ENCODE assay signal across 20 cellular contexts in the genomic region with DNA sequence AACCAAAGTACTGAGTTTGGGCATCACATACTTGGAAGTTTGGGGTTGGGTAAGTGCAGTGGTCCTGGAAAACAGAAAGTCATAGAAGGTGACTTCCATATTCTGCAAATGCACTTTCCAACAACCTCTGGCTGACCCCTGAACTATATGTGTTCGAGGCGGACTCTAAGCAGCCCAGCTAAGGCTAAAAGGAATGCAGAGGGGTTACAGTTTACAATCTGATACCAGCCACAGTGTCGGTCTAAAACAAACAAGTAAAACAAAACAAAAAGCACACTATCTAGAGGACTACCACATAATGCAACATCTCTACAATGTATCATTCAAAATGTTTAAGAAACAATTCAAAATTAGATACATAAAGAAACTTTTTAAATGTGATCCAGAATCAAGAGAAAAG.
DNase-seq lines count a peak whose midpoint lies in the region; ATAC-seq and TF ChIP-seq lines count a peak whose summit lies in the region.
"Had no signal": no experiment of that assay in that cellular context is flagged by ENCODE, and none has a peak within 500 bp of the region (broad histone marks: within the 10 kb centered on the region; RNA-seq: fewer than 3 reads in every experiment).

No MANE protein-coding gene starts in this region.

- no peaks in the 10 kb centered on the region for H3K9me3 ChIP-seq in mesenchymal stem cell (ENCODE audit: control insufficient read depth, low read length)
- H3K9me3 ChIP-seq: Caco-2 had no signal

- peaks cover 2% of the 10 kb centered on the region for H3K4me1 ChIP-seq in mesenchymal stem cell (ENCODE audit: control insufficient read depth, insufficient read depth, low read depth, low read length)
- H3K4me1 ChIP-seq: Caco-2 had no signal

- H4K8ac ChIP-seq in mesenchymal stem cell (ENCODE audit: low read length), result no peak overlapping the region

- H2BK12ac ChIP-seq in mesenchymal stem cell (ENCODE audit: low read length in 2 of 2), result no peak overlapping the region

- no peak overlapping the region for H3K18ac ChIP-seq in mesenchymal stem cell (ENCODE audit: low read depth in 1 of 2, low read length in 2 of 2)

- no peak overlapping the region for H3K9ac ChIP-seq in mesenchymal stem cell (ENCODE audit: low read length)

- H3K4ac ChIP-seq in mesenchymal stem cell (ENCODE audit: low read depth in 1 of 2, low read length in 2 of 2), result no peak overlapping the region

- no peak overlapping the region for H2BK120ac ChIP-seq in mesenchymal stem cell (ENCODE audit: low read depth, low read length)

- ATAC-seq in GM18907 (IDR thresholded peaks at IDR 0.05; ENCODE audit: unreplicated experiment), result no peak
- ATAC-seq: Right ventricle myocardium inferior had no signal

- H3K4me3 ChIP-seq in brain microvascular endothelial cell (ENCODE audit: low read depth, low read length) (no peak overlapping the region), mesenchymal stem cell (ENCODE audit: insufficient read depth in 1 of 2, low read depth in 1 of 2, low read length in 2 of 2) (no peak overlapping the region)
- H3K4me3 ChIP-seq: MG63 had no signal

- in situ Hi-C loops in brain microvascular endothelial cell (cut with HindIII; ENCODE audit: low pct_ligation_motif_present, low sequenced_read_pairs), result no loop called here

- H3K27me3 ChIP-seq in brain microvascular endothelial cell (replicated peaks) (no peaks in the 10 kb centered on the region), mesenchymal stem cell (ENCODE audit: control insufficient read depth in 1 of 2, insufficient read depth in 1 of 2, low read length in 2 of 2) (no peaks in the 10 kb centered on the region)
- H3K27me3 ChIP-seq: MG63 had no signal

- no peak for TF ChIP-seq CTCF in brain microvascular endothelial cell (IDR thresholded peaks at IDR 0.05; ENCODE audit: low read depth, low read length, missing control alignments)

- WGBS in mesenchymal stem cell, result 7% methylated on average over 3 of the region's 3 CpGs

- H2AK5ac ChIP-seq in mesenchymal stem cell (ENCODE audit: low read length, severe bottlenecking), result no peak overlapping the region

- H3K36me3 ChIP-seq in brain microvascular endothelial cell (replicated peaks) (no peaks in the 10 kb centered on the region), mesenchymal stem cell (ENCODE audit: control insufficient read depth in 1 of 2, insufficient read depth in 2 of 2, low read depth in 1 of 2, low read length in 2 of 2) (no peaks in the 10 kb centered on the region)

- H3K27ac ChIP-seq in brain microvascular endothelial cell, result no peak overlapping the region
- no peak overlapping the region for H3K27ac ChIP-seq in mesenchymal stem cell (ENCODE audit: low read length, poor library complexity, severe bottlenecking)

- no peak overlapping the region for H3K23ac ChIP-seq in mesenchymal stem cell (ENCODE audit: low read length in 2 of 2)

- no peak overlapping the region for H3K4me2 ChIP-seq in mesenchymal stem cell (ENCODE audit: low read length, poor library complexity, severe bottlenecking)

- no peak overlapping the region for H4K91ac ChIP-seq in mesenchymal stem cell (ENCODE audit: low read length)

- no peak overlapping the region for H2AFZ ChIP-seq in mesenchymal stem cell (ENCODE audit: low read depth, low read length)

- peak; percentile 10 for DNase-seq in AG08396 (ENCODE audit: low spot score)
- peak; percentile 9 for DNase-seq in HuH-7 (ENCODE audit: low spot score)
- peak; percentile 42 for DNase-seq in brain microvascular endothelial cell
- DNase-seq in mesenchymal stem cell, result peak; percentile 28
- no peak for DNase-seq in NCI-H748 treated with DMSO at 0.1 percent for 48 hours (lab: John Stamatoyannopoulos, UW)
- no peak for DNase-seq in NOMO-1 (lab: John Stamatoyannopoulos, UW; ENCODE audit: unreplicated experiment in 2 of 2)
- DNase-seq in 8988T, result no peak
- DNase-seq: Caco-2; CD4-positive, alpha-beta T cell; Kasumi-1; MG63; NCI-H1048; NCI-H1436 treated with DMSO at 0.1 percent for 48 hours; NCI-H2081; NCI-H2171 treated with DMSO at 0.1 percent for 48 hours; NCI-H446; NCI-H526 treated with DMSO at 0.1 percent for 48 hours; NK-92 treated with Interleukin-12 subunit alpha and Interleukin-12 subunit beta, amount 100 ng/mL, for 24 hours had no signal

- no peak overlapping the region for H2BK15ac ChIP-seq in mesenchymal stem cell (ENCODE audit: low read depth, poor library complexity, severe bottlenecking)

- no peak overlapping the region for H3K14ac ChIP-seq in mesenchymal stem cell (ENCODE audit: low read length in 2 of 2)

- H2BK5ac ChIP-seq in mesenchymal stem cell (ENCODE audit: low read depth, low read length, poor library complexity, severe bottlenecking), result no peak overlapping the region

- peaks cover 2% of the 10 kb centered on the region for H3K79me1 ChIP-seq in mesenchymal stem cell (replicated peaks; ENCODE audit: low read length, poor library complexity, severe bottlenecking)

Comparison
In these comparisons a context has a peak if more than half of its experiments do, and no peak if none do; other contexts are left out.
1. DNase-seq: peak in AG08396 (single experiment), HuH-7 (single experiment), brain microvascular endothelial cell (single experiment) and mesenchymal stem cell (single experiment); none in NCI-H748 treated with DMSO at 0.1 percent for 48 hours (single experiment), NOMO-1 (0 of 2) and 8988T (single experiment).